ENCODE assay signal across 8 cellular contexts in genomic region chr5:110054240-110054639, GRCh38.
DNase-seq lines count a peak whose midpoint lies in the region; ATAC-seq and TF ChIP-seq lines count a peak whose summit lies in the region.

No MANE protein-coding gene starts in this region.

- TF ChIP-seq CTCF in IMR-90 (conservative IDR thresholded peaks at IDR 0.05; ENCODE audit: low read depth, low read length): no peak

- no peaks in the 10 kb centered on the region for H3K79me1 ChIP-seq in IMR-90 (ENCODE audit: low read depth in 1 of 2, low read length in 2 of 2)

- peak overlapping the region; percentile 73 to 94 (median 84) for H3K27ac Mint-ChIP-seq in CD4-positive, CD25-positive, alpha-beta regulatory T cell
- peak overlapping the region; percentile 92 for H3K27ac Mint-ChIP-seq in activated naive CD4-positive, alpha-beta T cell treated with anti-CD3 and anti-CD28 coated beads, Interleukin-2, amount 10 ng/mL, durations not matched to agents 7 days and 5 days

- H3K4me3 Mint-ChIP-seq in CD4-positive, CD25-positive, alpha-beta regulatory T cell: peak overlapping the region; percentile 3 to 79 (median 59)
- H3K4me3 Mint-ChIP-seq in activated naive CD4-positive, alpha-beta T cell treated with anti-CD3 and anti-CD28 coated beads, Interleukin-2, amount 10 ng/mL, durations not matched to agents 7 days and 5 days: peak overlapping the region; percentile 45

- TF ChIP-seq POLR2A in IMR-90 (IDR thresholded peaks at IDR 0.05; ENCODE audit: low read depth, low read length): no peak

- TF ChIP-seq RAD21 in IMR-90 (IDR thresholded peaks at IDR 0.05; ENCODE audit: low read length): no peak

- no peak overlapping the region for H3K4ac ChIP-seq in IMR-90 (ENCODE audit: low read depth, low read length)

- in situ Hi-C loops in IMR-90 (cut with MboI; ENCODE audit: low sequenced_read_pairs): no loop called here

- H3K9me1 ChIP-seq in IMR-90 (ENCODE audit: insufficient read depth, low read length): no peaks in the 10 kb centered on the region

- H2BK15ac ChIP-seq in IMR-90 (ENCODE audit: low read depth, low read length): no peak overlapping the region

- no peak overlapping the region for H4K91ac ChIP-seq in IMR-90 (ENCODE audit: insufficient read depth, low read depth, low read length)

- H3K14ac ChIP-seq in IMR-90 (replicated peaks; ENCODE audit: low read depth, low read length): no peak overlapping the region

- H3K9ac ChIP-seq in IMR-90 (ENCODE audit: low read depth, low read length): no peak overlapping the region
- no peak overlapping the region for H3K9ac ChIP-seq in SK-N-MC (ENCODE audit: insufficient read length)

- no peak overlapping the region for H2BK120ac ChIP-seq in IMR-90 (ENCODE audit: low read depth, low read length)

- no TSS peak for BruUV-seq in IMR-90 (replicated peaks; lab: Mats Ljungman, UMichigan)

- H3K27ac ChIP-seq in CD4-positive, CD25-positive, alpha-beta regulatory T cell (ENCODE audit: insufficient read depth, low read length, poor library complexity, severe bottlenecking): peak overlapping the region; percentile 65
- H3K27ac ChIP-seq in IMR-90 (ENCODE audit: insufficient read depth, low read length): no peak overlapping the region
- no peak overlapping the region for H3K27ac ChIP-seq in SK-N-MC

- H2BK20ac ChIP-seq in IMR-90 (ENCODE audit: low read depth, low read length): no peak overlapping the region

- no peaks in the 10 kb centered on the region for H3K9me3 ChIP-seq in CD4-positive, CD25-positive, alpha-beta regulatory T cell (ENCODE audit: control insufficient read depth in 2 of 2, low read length in 2 of 2)
- H3K9me3 ChIP-seq in IMR-90 (ENCODE audit: control insufficient read depth, insufficient read depth, low read length) (no peaks in the 10 kb centered on the region), SK-N-MC (ENCODE audit: low read depth, low read length) (no peaks in the 10 kb centered on the region)

- dilution Hi-C loops in IMR-90 (cut with HindIII; ENCODE audit: low sequenced_read_pairs, unreplicated experiment): no loop called here

- POLR2A ChIA-PET in IMR-90 (lab: Charles Lee; ENCODE audit: unreplicated experiment): no interaction called here

- intact Hi-C loops in IMR-90 (cut with micrococcal nuclease): no loop called here

- H2AK5ac ChIP-seq in IMR-90 (ENCODE audit: low read depth, low read length): no peak overlapping the region

- no peak overlapping the region for H2BK5ac ChIP-seq in IMR-90 (ENCODE audit: low read depth, low read length, poor library complexity, severe bottlenecking)

- no peak overlapping the region for H3K23ac ChIP-seq in IMR-90 (ENCODE audit: low read depth, low read length)

- WGBS in IMR-90 (ENCODE audit: extremely low coverage in 2 of 2, insufficient read length in 1 of 2), 2 experiments: 17% methylated on average over 1 of the region's 2 CpGs; no CpG with 5 or more reads in 1 of the 2 experiments

- CTCF ChIA-PET in IMR-90 (lab: Yijun Ruan, JAX): interaction anchor here (0.8 kb wide), 1 partner anchor 128 kb away, joined by 3 read pairs; no protein-coding TSS in a partner anchor
- CTCF ChIA-PET in activated naive CD4-positive, alpha-beta T cell treated with anti-CD3 and anti-CD28 coated beads, Interleukin-2, amount 10 ng/mL, durations not matched to agents 7 days and 5 days (lab: Charles Lee): interaction anchor here (0.5 to 2.5 kb wide), 7 partner anchors 8 to 365 kb away, joined by 3 to 14 read pairs (median 5); partner anchors contain the start of gene MAN2A1

- peak overlapping the region; percentile 69 for H3K4me3 ChIP-seq in CD4-positive, CD25-positive, alpha-beta regulatory T cell (ENCODE audit: low read depth, low read length)
- H3K4me3 ChIP-seq in IMR-90 (ENCODE audit: insufficient read depth, low read depth, low read length) (no peak overlapping the region), SK-N-MC (0 out of 2 replicates have a peak overlapping the region, but pooled peaks have one; percentile 32)

- no peak overlapping the region for H2AK9ac ChIP-seq in IMR-90 (replicated peaks; ENCODE audit: low read depth, low read length, poor library complexity)

- no peaks in the 10 kb centered on the region for H3K36me3 Mint-ChIP-seq in CD4-positive, CD25-positive, alpha-beta regulatory T cell
- peaks cover 1% of the 10 kb centered on the region for H3K36me3 Mint-ChIP-seq in activated naive CD4-positive, alpha-beta T cell treated with anti-CD3 and anti-CD28 coated beads, Interleukin-2, amount 10 ng/mL, durations not matched to agents 7 days and 5 days

- peak; percentile 43 to 93 (median 88) for DNase-seq in CD4-positive, CD25-positive, alpha-beta regulatory T cell
- DNase-seq in IMR-90: peak; percentile 21
- peak; percentile 59 for DNase-seq in SK-N-MC (ENCODE audit: low read depth, low spot score)
- DNase-seq in activated naive CD4-positive, alpha-beta T cell treated with anti-CD3 and anti-CD28 coated beads, Interleukin-2, amount 10 ng/mL, durations not matched to agents 7 days and 5 days: peak; percentile 85
- DNase-seq in kidney tubule cell (ENCODE audit: low spot score): peak; percentile 95
- DNase-seq in stimulated activated CD8-positive, alpha-beta memory T cell treated with anti-CD3 and anti-CD28 coated beads, Interleukin-7, amount 100 ng/mL, for 1 hour (ENCODE audit: low read depth in 2 of 2): peak; percentile 20 to 26
- DNase-seq in OCI-M2 (lab: John Stamatoyannopoulos, UW; ENCODE audit: unreplicated experiment): no peak

- no peaks in the 10 kb centered on the region for H3K9me3 Mint-ChIP-seq in CD4-positive, CD25-positive, alpha-beta regulatory T cell
- H3K9me3 Mint-ChIP-seq in activated naive CD4-positive, alpha-beta T cell treated with anti-CD3 and anti-CD28 coated beads, Interleukin-2, amount 10 ng/mL, durations not matched to agents 7 days and 5 days: no peaks in the 10 kb centered on the region

- H3K4me2 ChIP-seq in IMR-90 (ENCODE audit: low read depth, low read length): no peak overlapping the region

- H3K18ac ChIP-seq in IMR-90 (ENCODE audit: low read depth, low read length): no peak overlapping the region

- no peak overlapping the region for H2AFZ ChIP-seq in IMR-90 (replicated peaks; ENCODE audit: low read length, poor library complexity)

- H3K27me3 ChIP-seq in CD4-positive, CD25-positive, alpha-beta regulatory T cell (ENCODE audit: control insufficient read depth, insufficient read depth, low read length): no peaks in the 10 kb centered on the region
- H3K27me3 ChIP-seq in IMR-90 (ENCODE audit: control insufficient read depth, insufficient read depth, low read length): no peaks in the 10 kb centered on the region

- H3K4me1 Mint-ChIP-seq in CD4-positive, CD25-positive, alpha-beta regulatory T cell: peaks cover 13 to 30% (median 23%) of the 10 kb centered on the region in 4 donors
- peaks cover 39% of the 10 kb centered on the region for H3K4me1 Mint-ChIP-seq in activated naive CD4-positive, alpha-beta T cell treated with anti-CD3 and anti-CD28 coated beads, Interleukin-2, amount 10 ng/mL, durations not matched to agents 7 days and 5 days

- no peak overlapping the region for H3K56ac ChIP-seq in IMR-90 (ENCODE audit: extremely low read depth, insufficient read depth, low read length)

- no peaks in the 10 kb centered on the region for H3K36me3 ChIP-seq in CD4-positive, CD25-positive, alpha-beta regulatory T cell (ENCODE audit: control insufficient read depth, insufficient read depth, low read length)
- no peaks in the 10 kb centered on the region for H3K36me3 ChIP-seq in IMR-90 (ENCODE audit: control insufficient read depth, insufficient read depth, low read length)
- H3K36me3 ChIP-seq in SK-N-MC (ENCODE audit: insufficient read depth, low read length): no peaks in the 10 kb centered on the region

- peaks cover 24% of the 10 kb centered on the region for H3K4me1 ChIP-seq in CD4-positive, CD25-positive, alpha-beta regulatory T cell (ENCODE audit: control insufficient read depth, insufficient read depth, low read length, poor library complexity, severe bottlenecking)
- no peaks in the 10 kb centered on the region for H3K4me1 ChIP-seq in IMR-90 (ENCODE audit: control insufficient read depth, insufficient read depth, low read length)

- no peak overlapping the region for H4K5ac ChIP-seq in IMR-90 (ENCODE audit: low read depth, low read length)

- H3K27me3 Mint-ChIP-seq in CD4-positive, CD25-positive, alpha-beta regulatory T cell: no peaks in the 10 kb centered on the region
- H3K27me3 Mint-ChIP-seq in activated naive CD4-positive, alpha-beta T cell treated with anti-CD3 and anti-CD28 coated beads, Interleukin-2, amount 10 ng/mL, durations not matched to agents 7 days and 5 days: no peaks in the 10 kb centered on the region

- H4K20me1 ChIP-seq in IMR-90 (ENCODE audit: insufficient read depth, low read length): no peaks in the 10 kb centered on the region

- no peak overlapping the region for H4K8ac ChIP-seq in IMR-90 (ENCODE audit: low read depth in 2 of 2, low read length in 2 of 2)

- ATAC-seq in CD4-positive, CD25-positive, alpha-beta regulatory T cell (ENCODE audit: low read depth in 2 of 2): peak; percentile 83 to 88
- ATAC-seq in GM19463 (IDR thresholded peaks at IDR 0.05; ENCODE audit: unreplicated experiment) (peak; percentile 85), IMR-90 (ENCODE audit: low read depth) (no peak)

TF ChIP-seq in IMR-90, 13 proteins besides CTCF, POLR2A, EP300 and RAD21 (continues in another document):
- TF ChIP-seq SMC3 (IDR thresholded peaks at IDR 0.05; ENCODE audit: low read depth, low read length) (no peak), RFX5 (IDR thresholded peaks at IDR 0.05; ENCODE audit: low read depth, low read length) (no peak), MAFK (IDR thresholded peaks at IDR 0.05; ENCODE audit: low read depth, low read length) (no peak), CEBPB (IDR thresholded peaks at IDR 0.05; ENCODE audit: low read depth, low read length) (no peak), USF2 (IDR thresholded peaks at IDR 0.05; ENCODE audit: low read depth, low read length) (no peak), NFE2L2 (IDR thresholded peaks at IDR 0.05; ENCODE audit: low read depth, low read length) (no peak), CHD1 (IDR thresholded peaks at IDR 0.05; ENCODE audit: low read depth, low read length) (no peak)
